Comparison of ENCODE assay signal across 1 cellular context in genomic region chr9:136344544-136345280, GRCh38.
TF ChIP-seq lines count a peak whose summit lies in the region.

No MANE protein-coding gene starts in this region.

TF ChIP-seq in HepG2, 621 proteins besides CTCF, POLR2A, EP300 and RAD21 (continues in another document):
- TF ChIP-seq TRIM24 (CRISPR knock-in tag; IDR thresholded peaks at IDR 0.05) = no peak
- no peak for TF ChIP-seq ZNF407 (CRISPR knock-in tag; IDR thresholded peaks at IDR 0.05; ENCODE audit: not compliant biosample characterization)
- TF ChIP-seq SP5 (CRISPR knock-in tag; IDR thresholded peaks at IDR 0.05; ENCODE audit: borderline replicate concordance, low read depth) = no peak
- no peak for TF ChIP-seq YEATS4 (CRISPR knock-in tag; IDR thresholded peaks at IDR 0.05; ENCODE audit: borderline replicate concordance)
- TF ChIP-seq ZNF20 (CRISPR knock-in tag; IDR thresholded peaks at IDR 0.05) = no peak
- no peak for TF ChIP-seq ZNF335 (CRISPR knock-in tag; IDR thresholded peaks at IDR 0.05)
- TF ChIP-seq HDAC6 (IDR thresholded peaks at IDR 0.05; ENCODE audit: low read depth, low read length) = no peak
- TF ChIP-seq SNAPC2 (CRISPR knock-in tag; IDR thresholded peaks at IDR 0.05) = no peak
- TF ChIP-seq BHLHE40 (IDR thresholded peaks at IDR 0.05; ENCODE audit: low read length) = no peak
- no peak for TF ChIP-seq NKX3-1 (CRISPR knock-in tag; IDR thresholded peaks at IDR 0.05)
- 0 out of 2 replicates have a peak, but pooled peaks have one; percentile 29 for TF ChIP-seq KDM1A (CRISPR knock-in tag; IDR thresholded peaks at IDR 0.05)
- TF ChIP-seq ZNF205 (CRISPR knock-in tag; IDR thresholded peaks at IDR 0.05) = no peak
- TF ChIP-seq ZNF18 (CRISPR knock-in tag; IDR thresholded peaks at IDR 0.05; ENCODE audit: insufficient replicate concordance) = no peak
- TF ChIP-seq HOXA3 (CRISPR knock-in tag; IDR thresholded peaks at IDR 0.05) = no peak
- TF ChIP-seq FOSL1 (CRISPR knock-in tag; IDR thresholded peaks at IDR 0.05; ENCODE audit: borderline replicate concordance) = no peak
- TF ChIP-seq MAX (IDR thresholded peaks at IDR 0.05) = no peak
- TF ChIP-seq SMC3 (IDR thresholded peaks at IDR 0.05; ENCODE audit: low read length) = no peak
- no peak for TF ChIP-seq ZNF143 (CRISPR knock-in tag; IDR thresholded peaks at IDR 0.05)
- 0 out of 2 replicates have a peak, but pooled peaks have one; percentile 11 for TF ChIP-seq KMT2A (CRISPR knock-in tag; IDR thresholded peaks at IDR 0.05)
- TF ChIP-seq GTF2F1 (IDR thresholded peaks at IDR 0.05; ENCODE audit: low read length) = no peak
- TF ChIP-seq SP4 (CRISPR knock-in tag; IDR thresholded peaks at IDR 0.05) = no peak
- TF ChIP-seq ZBTB39 (CRISPR knock-in tag; IDR thresholded peaks at IDR 0.05) = no peak
- TF ChIP-seq KDM3A (CRISPR knock-in tag; IDR thresholded peaks at IDR 0.05; ENCODE audit: low read depth) = no peak
- TF ChIP-seq ZNF609 (CRISPR knock-in tag; IDR thresholded peaks at IDR 0.05; ENCODE audit: borderline replicate concordance) = no peak
- no peak for TF ChIP-seq SOX6 (IDR thresholded peaks at IDR 0.05)
- no peak for TF ChIP-seq SOX6 (CRISPR knock-in tag; IDR thresholded peaks at IDR 0.05)
- no peak for TF ChIP-seq FOXJ3 (CRISPR knock-in tag; IDR thresholded peaks at IDR 0.05; ENCODE audit: borderline replicate concordance)
- TF ChIP-seq WIZ (CRISPR knock-in tag; IDR thresholded peaks at IDR 0.05) = no peak
- TF ChIP-seq ELK4 (CRISPR knock-in tag; IDR thresholded peaks at IDR 0.05; ENCODE audit: borderline replicate concordance) = no peak
- no peak for TF ChIP-seq ZZZ3 (CRISPR knock-in tag; IDR thresholded peaks at IDR 0.05; ENCODE audit: borderline replicate concordance)
- no peak for TF ChIP-seq DNMT3B (CRISPR knock-in tag; conservative IDR thresholded peaks at IDR 0.05)
- no peak for TF ChIP-seq ZNF253 (CRISPR knock-in tag; IDR thresholded peaks at IDR 0.05; ENCODE audit: borderline replicate concordance)
- TF ChIP-seq HMG20B (CRISPR knock-in tag; conservative IDR thresholded peaks at IDR 0.05) = no peak
- no peak for TF ChIP-seq SCMH1 (CRISPR knock-in tag; IDR thresholded peaks at IDR 0.05; ENCODE audit: borderline replicate concordance)
- TF ChIP-seq ZNF652 (CRISPR knock-in tag; IDR thresholded peaks at IDR 0.05; ENCODE audit: borderline replicate concordance, low read depth) = no peak
- TF ChIP-seq ZMYM3 (CRISPR knock-in tag; IDR thresholded peaks at IDR 0.05) = peak; percentile 80
- no peak for TF ChIP-seq ZNF274 (CRISPR knock-in tag; IDR thresholded peaks at IDR 0.05)
- no peak for TF ChIP-seq ZMAT3 (CRISPR knock-in tag; conservative IDR thresholded peaks at IDR 0.05)
- TF ChIP-seq IRF2 (CRISPR knock-in tag; IDR thresholded peaks at IDR 0.05) = no peak
- TF ChIP-seq ARID4A (CRISPR knock-in tag; IDR thresholded peaks at IDR 0.05; ENCODE audit: borderline replicate concordance) = no peak
- TF ChIP-seq YEATS2 (CRISPR knock-in tag; IDR thresholded peaks at IDR 0.05; ENCODE audit: borderline replicate concordance) = no peak
- TF ChIP-seq ZNF547 (CRISPR knock-in tag; IDR thresholded peaks at IDR 0.05) = no peak
- TF ChIP-seq JARID2 (CRISPR knock-in tag; IDR thresholded peaks at IDR 0.05; ENCODE audit: insufficient replicate concordance) = no peak
- TF ChIP-seq ZNF121 (CRISPR knock-in tag; IDR thresholded peaks at IDR 0.05) = no peak
